In the genomic region with DNA sequence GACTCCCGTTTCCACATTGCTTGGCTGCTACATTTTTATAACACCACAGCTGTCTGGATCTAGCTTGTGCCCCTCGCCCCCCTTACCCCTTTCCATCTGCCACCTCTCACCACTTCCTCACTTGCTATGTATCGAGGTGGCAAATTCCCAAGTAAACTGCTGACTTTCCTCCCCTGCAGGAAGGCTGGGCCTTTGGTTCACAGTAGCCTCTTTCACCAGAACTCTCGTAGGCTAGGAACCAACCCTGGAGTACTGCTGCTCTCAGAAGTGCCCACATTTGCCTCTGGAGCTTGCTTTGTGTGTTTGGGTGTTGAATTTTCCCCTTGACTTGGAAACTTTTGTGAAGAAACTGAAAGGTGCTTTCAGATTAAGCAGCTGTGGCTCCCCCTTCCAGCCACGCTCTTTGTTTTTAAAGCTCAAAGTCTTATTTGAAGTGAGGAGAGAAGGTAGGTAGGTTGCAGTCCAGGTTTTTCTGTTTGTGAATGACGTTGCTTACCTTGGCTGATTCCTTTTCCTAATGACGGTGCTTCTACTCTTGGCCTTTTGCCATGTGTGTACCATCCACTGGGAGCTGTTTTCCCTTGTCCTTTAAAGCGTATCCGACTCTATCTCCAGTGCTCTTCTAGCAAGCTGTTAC, we compare ENCODE assay signal across 8 cellular contexts.
DNase-seq lines count a peak whose midpoint lies in the region; ATAC-seq and TF ChIP-seq lines count a peak whose summit lies in the region.

No MANE protein-coding gene starts in this region.

- peaks cover 0 to 10% of the 10 kb centered on the region in 2 donors for H3K36me3 Mint-ChIP-seq in naive B cell

- peaks cover 0 to 5% (median 4%) of the 10 kb centered on the region in 7 donors for H3K9me3 Mint-ChIP-seq in naive B cell

- TF ChIP-seq CTCF in GM20000 (IDR thresholded peaks at IDR 0.05; ENCODE audit: extremely low read depth, missing control alignments), result no peak

- peaks cover 21 to 78% (median 36%) of the 10 kb centered on the region in 3 donors for H3K4me1 Mint-ChIP-seq in naive B cell

- H3K27me3 Mint-ChIP-seq in naive B cell, result peaks cover 0 to 7% (median 0%) of the 10 kb centered on the region in 3 donors

- peak overlapping the region in 2 of 6 donors; percentile 37 to 88 for H3K27ac Mint-ChIP-seq in naive B cell

- ATAC-seq in naive B cell (ENCODE audit: low read depth in 2 of 2) (no peak), GM21381 (IDR thresholded peaks at IDR 0.05; ENCODE audit: unreplicated experiment) (no peak), HG02763 (IDR thresholded peaks at IDR 0.05; ENCODE audit: unreplicated experiment) (no peak), HG03571 (IDR thresholded peaks at IDR 0.05; ENCODE audit: unreplicated experiment) (no peak)

- H3K4me3 Mint-ChIP-seq in naive B cell, result peak overlapping the region in 6 of 8 donors; percentile 4 to 85 (median 38)

- DNase-seq in GM20000 (ENCODE audit: low spot score) (peak; percentile 11), NCI-H69 (lab: John Stamatoyannopoulos, UW) (peak; percentile 95), cerebellum (ENCODE audit: low spot score) (peak; percentile 13), naive B cell (no peak)
- no peak for DNase-seq in stimulated activated CD8-positive, alpha-beta memory T cell treated with anti-CD3 and anti-CD28 coated beads, Interleukin-4, amount 100 ng/mL, for 48 hours

Comparison
In these comparisons a context has a peak if more than half of its experiments do, and no peak if none do; other contexts are left out.
1. DNase-seq: peak in GM20000 (single experiment), NCI-H69 (single experiment) and cerebellum (single experiment); none in naive B cell (single experiment) and stimulated activated CD8-positive, alpha-beta memory T cell treated with anti-CD3 and anti-CD28 coated beads, Interleukin-4, amount 100 ng/mL, for 48 hours (single experiment).